ENCODE assay signal across 18 cellular contexts in the genomic region with DNA sequence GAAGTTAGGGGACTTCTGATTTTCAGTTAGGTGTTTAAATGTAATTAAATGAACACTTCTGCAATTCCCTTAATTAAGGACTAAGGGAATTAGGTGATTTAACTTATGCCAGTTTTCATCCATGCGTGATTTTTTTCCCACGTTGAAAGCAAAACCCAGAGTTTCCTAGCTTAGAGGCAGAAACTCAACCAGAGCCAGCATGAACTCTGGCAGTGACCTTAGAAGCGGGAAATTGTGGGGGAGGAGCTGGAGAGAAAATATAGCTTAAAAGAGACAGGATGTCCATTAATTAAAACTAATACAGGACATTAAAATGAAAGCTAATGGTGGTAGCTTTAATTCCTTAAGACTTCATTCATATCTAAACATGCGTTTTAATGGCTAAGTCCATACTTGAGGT. TPM values are rescaled to one million over a fixed set of nuclear protein-coding genes. Genes with fewer than 3 reads are reported as not detected.
"Had no signal": no experiment of that assay in that cellular context is flagged by ENCODE, and none has a peak within 500 bp of the region (broad histone marks: within the 10 kb centered on the region; RNA-seq: fewer than 3 reads in every experiment).

No MANE protein-coding gene starts in this region.

- ATAC-seq: activated CD4-positive, CD25-positive, alpha-beta regulatory T cell treated with anti-CD3 and anti-CD28 coated beads, Interleukin-2, amount 50 U/mL, for 24 hours; activated CD8-positive, alpha-beta T cell treated with anti-CD3 and anti-CD28 coated beads, Interleukin-2, amount 10 ng/mL, durations not matched to agents 7 days and 5 days; esophagus mucosa; upper lobe of right lung had no signal

- H3K4me3 ChIP-seq: left ventricle myocardium inferior, upper lobe of right lung had no signal

- H3K27me3 ChIP-seq: upper lobe of right lung had no signal

- DNase-seq: activated CD4-positive, alpha-beta T cell treated with anti-CD3 and anti-CD28 coated beads, Interleukin-2, amount 10 ng/mL, durations not matched to agents 24 days and 14 days; activated CD8-positive, alpha-beta T cell treated with anti-CD3 and anti-CD28 coated beads, Interleukin-2, amount 10 ng/mL, durations not matched to agents 7 days and 5 days; activated gamma-delta T cell treated with Interleukin-2 at 50 U/mL for 16 hours; effector CD8-positive, alpha-beta T cell; foreskin melanocyte; retina; stimulated activated CD4-positive, alpha-beta T cell treated with anti-CD3 and anti-CD28 coated beads, Interleukin-4, amount 100 ng/mL, for 24 hours; stimulated activated naive CD4-positive, alpha-beta T cell treated with Interleukin-2 at 50 U/mL for 16 hours; upper lobe of right lung had no signal

- H3K27ac ChIP-seq: left ventricle myocardium inferior, upper lobe of right lung, VCaP had no signal

- H3K36me3 ChIP-seq: left ventricle myocardium inferior, upper lobe of right lung had no signal

- H3K9me3 ChIP-seq: upper lobe of right lung had no signal

RNA-seq across cellular contexts. Expression of gene IYD, which starts 41.6 kb away (rescaled TPM):
- total RNA-seq: activated CD4-positive, alpha-beta T cell treated with anti-CD3 and anti-CD28 coated beads, Interleukin-2, amount 10 ng/mL, durations not matched to agents 24 days and 14 days; activated CD8-positive, alpha-beta T cell treated with anti-CD3 and anti-CD28 coated beads, Interleukin-2, amount 10 ng/mL, durations not matched to agents 7 days and 5 days; activated T-helper 1 cell treated with anti-CD3 and anti-CD28 coated beads, Interleukin-12 subunit alpha, Interleukin-12 subunit beta, Interleukin-2, Interleukin-4 antibody, amounts not matched to agents 30 ng/mL and 10 ng/mL and 1 ng/mL, durations not matched to agents 14 hours and 24 hours and 36 hours; dermis blood vessel endothelial cell; endothelial cell of umbilical vein; esophagus mucosa; left ventricle myocardium inferior; mononuclear cell; neural crest cell had no signal
- polyA plus RNA-seq: endothelial cell of umbilical vein had no signal
